ENCODE assay signal across 11 cellular contexts in genomic region chr5:65075623-65076250, GRCh38.
A peak's percentile ranks its signal among the peaks of the same experiment; 100 is the strongest.
DNase-seq lines count a peak whose midpoint lies in the region; ATAC-seq and TF ChIP-seq lines count a peak whose summit lies in the region.
"Had no signal": no experiment of that assay in that cellular context is flagged by ENCODE, and none has a peak within 500 bp of the region (broad histone marks: within the 10 kb centered on the region; RNA-seq: fewer than 3 reads in every experiment).

No MANE protein-coding gene starts in this region.

- peak overlapping the region; percentile 17 for H3K4ac ChIP-seq in trophoblast cell (ENCODE audit: low read depth, low read length)

- no peak overlapping the region for H2AFZ ChIP-seq in trophoblast cell (ENCODE audit: insufficient read depth, low read length, poor library complexity)

- no peaks in the 10 kb centered on the region for H3K36me3 Mint-ChIP-seq in HFFc6 (ENCODE audit: low read depth)
- H3K36me3 Mint-ChIP-seq: naive thymus-derived CD4-positive, alpha-beta T cell had no signal

- peak overlapping the region; percentile 91 for H4K8ac ChIP-seq in trophoblast cell (ENCODE audit: low read depth, low read length)

- peaks cover 41% of the 10 kb centered on the region for H3K4me1 Mint-ChIP-seq in HFFc6 (ENCODE audit: low read depth)

- peak overlapping the region; percentile 98 for H2BK120ac ChIP-seq in trophoblast cell (ENCODE audit: insufficient read depth, low read length, poor library complexity)

- H4K12ac ChIP-seq in trophoblast cell (ENCODE audit: low read depth, low read length), result peak overlapping the region; percentile 71

- H3K9me3 ChIP-seq in trophoblast cell (ENCODE audit: insufficient read depth, low read depth, low read length), result no peaks in the 10 kb centered on the region

- TF ChIP-seq CTCF in HFFc6 (IDR thresholded peaks at IDR 0.05) (no peak), fibroblast of pulmonary artery (IDR thresholded peaks at IDR 0.05; ENCODE audit: low read length, missing control alignments) (no peak)

- H3K18ac ChIP-seq in trophoblast cell (ENCODE audit: low read length), result no peak overlapping the region

- H3K79me2 ChIP-seq in trophoblast cell (ENCODE audit: control insufficient read depth, insufficient read depth, low read length, poor library complexity), result peaks cover 8% of the 10 kb centered on the region

- peaks cover 2% of the 10 kb centered on the region; the same call in 1 of the 2 replicates for H3K27me3 Mint-ChIP-seq in HFFc6 (ENCODE audit: insufficient read depth)

- H2BK12ac ChIP-seq in trophoblast cell (ENCODE audit: low read length), result peak overlapping the region; percentile 45

- peak overlapping the region; percentile 83 for H3K14ac ChIP-seq in trophoblast cell (ENCODE audit: low read length)

- H3K23ac ChIP-seq in trophoblast cell (ENCODE audit: low read length), result no peak overlapping the region

- H2BK5ac ChIP-seq in trophoblast cell (ENCODE audit: low read depth, low read length, poor library complexity), result peak overlapping the region; percentile 100

- no peak overlapping the region for H3K4me3 Mint-ChIP-seq in HFFc6
- H3K4me3 Mint-ChIP-seq: activated naive CD4-positive, alpha-beta T cell treated with anti-CD3 and anti-CD28 coated beads for 36 hours; naive thymus-derived CD4-positive, alpha-beta T cell had no signal

- no peaks in the 10 kb centered on the region for H3K27me3 ChIP-seq in trophoblast cell (ENCODE audit: insufficient read depth, low read length)

- ATAC-seq in HG03520 (IDR thresholded peaks at IDR 0.05; ENCODE audit: unreplicated experiment), result no peak
- ATAC-seq in HG03280 (IDR thresholded peaks at IDR 0.05; ENCODE audit: unreplicated experiment), result no peak
- no peak for ATAC-seq in GM18873 (IDR thresholded peaks at IDR 0.05; ENCODE audit: low FRiP score, unreplicated experiment)

- H3K4me2 ChIP-seq in trophoblast cell (ENCODE audit: low read length), result no peak overlapping the region

- no CpG with 5 or more reads among the region's 2 CpGs for WGBS in trophoblast cell (ENCODE audit: extremely low coverage, insufficient coverage, insufficient read length)

- peak overlapping the region; percentile 38 for H2AK5ac ChIP-seq in trophoblast cell (ENCODE audit: low read length)

- H3K36me3 ChIP-seq in trophoblast cell (ENCODE audit: control insufficient read depth in 1 of 2, insufficient read depth in 2 of 2, low read length in 2 of 2), result no peaks in the 10 kb centered on the region

- H3K4me3 ChIP-seq in fibroblast of pulmonary artery (replicated peaks; ENCODE audit: low read depth, low read length) (no peak overlapping the region), trophoblast cell (ENCODE audit: low read depth, low read length) (no peak overlapping the region)

- H3K4me1 ChIP-seq in trophoblast cell (ENCODE audit: control insufficient read depth in 1 of 2, insufficient read depth in 2 of 2, low read length in 2 of 2), result peaks cover 2 to 25% of the 10 kb centered on the region in 2 experiments

- H3K9ac ChIP-seq in trophoblast cell (ENCODE audit: low read length), result no peak overlapping the region

- peak overlapping the region; percentile 31; the same call in 1 of the 2 replicates for H3K27ac Mint-ChIP-seq in HFFc6
- H3K27ac Mint-ChIP-seq: activated naive CD4-positive, alpha-beta T cell treated with anti-CD3 and anti-CD28 coated beads for 36 hours had no signal

- H3K9me3 Mint-ChIP-seq in HFFc6, result no peaks in the 10 kb centered on the region
- H3K9me3 Mint-ChIP-seq: activated naive CD4-positive, alpha-beta T cell treated with anti-CD3 and anti-CD28 coated beads for 36 hours; naive thymus-derived CD4-positive, alpha-beta T cell had no signal

- peak overlapping the region; percentile 97 for H3K27ac ChIP-seq in trophoblast cell (ENCODE audit: low read depth, low read length)

- peaks cover 61% of the 10 kb centered on the region for H3K79me1 ChIP-seq in trophoblast cell (ENCODE audit: low read length)

- DNase-seq in HFFc6 (no peak), SK-N-DZ (ENCODE audit: low spot score) (peak; percentile 75), fibroblast of pulmonary artery (ENCODE audit: low read depth) (peak; percentile 8), trophoblast cell (no peak), inferior parietal cortex (ENCODE audit: extremely low spot score) (no peak)
- DNase-seq: NCI-H1694 treated with DMSO at 0.1 percent for 48 hours had no signal

- H4K91ac ChIP-seq in trophoblast cell (ENCODE audit: low read depth, low read length), result peak overlapping the region; percentile 99

Comparison
In these comparisons a context has a peak if more than half of its experiments do, and no peak if none do; other contexts are left out.
1. DNase-seq: peak in SK-N-DZ (single experiment) and fibroblast of pulmonary artery (single experiment); none in HFFc6 (single experiment), trophoblast cell (0 of 2) and inferior parietal cortex (single experiment).